In genomic region chr11:125950696-125951645, GRCh38 we compare ENCODE assay signal across 13 cellular contexts. TPM values are rescaled to one million over a fixed set of nuclear protein-coding genes. Genes with fewer than 3 reads are reported as not detected.
DNase-seq lines count a peak whose midpoint lies in the region; ATAC-seq and TF ChIP-seq lines count a peak whose summit lies in the region.
"Had no signal": no experiment of that assay in that cellular context is flagged by ENCODE, and none has a peak within 500 bp of the region (broad histone marks: within the 10 kb centered on the region; RNA-seq: fewer than 3 reads in every experiment).

No MANE protein-coding gene starts in this region.

- no peaks in the 10 kb centered on the region for H3F3A ChIP-seq in neural progenitor cell (ENCODE audit: low read depth)

- no peak overlapping the region for H3K9ac ChIP-seq in mammary epithelial cell (ENCODE audit: insufficient read depth, low read length)
- no peak overlapping the region for H3K9ac ChIP-seq in neural progenitor cell

- in situ Hi-C loops in mammary epithelial cell (cut with MboI; ENCODE audit: low sequenced_read_pairs in 2 of 2), result no loop called here

- H3K9me3 ChIP-seq in mammary epithelial cell (replicated peaks; ENCODE audit: insufficient read depth, low read length), result no peaks in the 10 kb centered on the region
- no peaks in the 10 kb centered on the region for H3K9me3 ChIP-seq in neural progenitor cell (ENCODE audit: low read depth)
- no peaks in the 10 kb centered on the region for H3K9me3 ChIP-seq in aorta (ENCODE audit: control insufficient read depth, low read length)
- no peaks in the 10 kb centered on the region for H3K9me3 ChIP-seq in hepatocyte (ENCODE audit: low read depth)

- H3K4me1 Mint-ChIP-seq in MCF 10A (ENCODE audit: insufficient read depth, unreplicated experiment) (peaks cover 12% of the 10 kb centered on the region), neural progenitor cell (peaks cover 24% of the 10 kb centered on the region)

- intact Hi-C loops in MCF 10A (cut with micrococcal nuclease) (no loop called here), mammary epithelial cell (cut with micrococcal nuclease) (no loop called here), aorta (cut with DNase I) (no loop called here)

- dilution Hi-C loops in mammary epithelial cell (cut with HindIII; ENCODE audit: low sequenced_read_pairs), result no loop called here

- H3K27me3 ChIP-seq in mammary epithelial cell (ENCODE audit: insufficient read depth, low read length), result peaks cover 2% of the 10 kb centered on the region
- peaks cover 2% of the 10 kb centered on the region for H3K27me3 ChIP-seq in foreskin keratinocyte
- no peaks in the 10 kb centered on the region for H3K27me3 ChIP-seq in neural progenitor cell
- no peaks in the 10 kb centered on the region for H3K27me3 ChIP-seq in aorta (ENCODE audit: control insufficient read depth in 1 of 2, insufficient read depth in 2 of 2, low read length in 1 of 2)
- no peaks in the 10 kb centered on the region for H3K27me3 ChIP-seq in hepatocyte

- BruUV-seq in MCF 10A (replicated peaks; lab: Mats Ljungman, UMichigan), result no TSS peak
- BruUV-seq in mammary epithelial cell (replicated peaks; lab: Mats Ljungman, UMichigan), result no TSS peak

- TF ChIP-seq CTCF in MCF 10A (IDR thresholded peaks at IDR 0.05; ENCODE audit: unreplicated experiment) (no peak), mammary epithelial cell (conservative IDR thresholded peaks at IDR 0.05 in 1 of 2, IDR thresholded peaks at IDR 0.05 in 1 of 2; ENCODE audit: extremely low read depth in 1 of 2, insufficient read depth in 1 of 2, low read depth in 1 of 2, low read length in 2 of 2) (no peak), foreskin keratinocyte (conservative IDR thresholded peaks at IDR 0.05) (no peak), neural progenitor cell (IDR thresholded peaks at IDR 0.05) (no peak), hepatocyte (IDR thresholded peaks at IDR 0.05; ENCODE audit: poor library complexity) (no peak)

- no peak overlapping the region for H2AFZ ChIP-seq in mammary epithelial cell (ENCODE audit: low read depth, low read length)
- no peak overlapping the region for H2AFZ ChIP-seq in neural progenitor cell (replicated peaks)
- H2AFZ ChIP-seq in hepatocyte, result no peak overlapping the region

- peak; percentile 36 for DNase-seq in MCF 10A (ENCODE audit: unreplicated experiment)
- DNase-seq in mammary epithelial cell, result no peak
- peak in 1 of 2 donors; percentile 22 for DNase-seq in foreskin keratinocyte
- no peak for DNase-seq in neural progenitor cell (ENCODE audit: low spot score)
- DNase-seq in aorta, result no peak
- no peak for DNase-seq in hepatocyte (ENCODE audit: low spot score)
- DNase-seq: cortex of kidney; DMS79; NCI-H510A treated with DMSO at 0.1 percent for 48 hours; stimulated activated CD8-positive, alpha-beta memory T cell treated with anti-CD3 and anti-CD28 coated beads, Interleukin-4, amount 100 ng/mL, for 48 hours had no signal

- no peak overlapping the region for H3K4me3 Mint-ChIP-seq in MCF 10A (ENCODE audit: unreplicated experiment)
- H3K4me3 Mint-ChIP-seq in neural progenitor cell, result no peak overlapping the region

- H3K9me2 ChIP-seq in hepatocyte (replicated peaks; ENCODE audit: insufficient read depth), result no peaks in the 10 kb centered on the region

- peak; percentile 9 for ATAC-seq in foreskin keratinocyte
- peak; percentile 58 for ATAC-seq in aorta (ENCODE audit: low FRiP score)
- ATAC-seq in GM18868 (IDR thresholded peaks at IDR 0.05; ENCODE audit: unreplicated experiment), result no peak
- ATAC-seq in HG02852 (IDR thresholded peaks at IDR 0.05; ENCODE audit: unreplicated experiment), result no peak

- H3K27me3 Mint-ChIP-seq in MCF 10A (ENCODE audit: insufficient read depth, unreplicated experiment) (no peaks in the 10 kb centered on the region), neural progenitor cell (ENCODE audit: insufficient read depth, low read depth) (peaks cover 14% of the 10 kb centered on the region)

- CTCF ChIA-PET in MCF 10A (lab: Yijun Ruan, JAX), result interaction anchor here (0.6 to 3.1 kb wide), 3 partner anchors 8 to 111 kb away, joined by 4 to 13 read pairs (median 5); no protein-coding TSS in a partner anchor
- CTCF ChIA-PET in mammary epithelial cell (lab: Charles Lee; ENCODE audit: low non-redundant PET), result no interaction called here

- H3K27ac ChIP-seq in mammary epithelial cell (ENCODE audit: insufficient read depth, low read depth, low read length) (no peak overlapping the region), foreskin keratinocyte (no peak overlapping the region), neural progenitor cell (no peak overlapping the region), aorta (ENCODE audit: low read depth in 1 of 2, low read length in 2 of 2) (no peak overlapping the region), hepatocyte (no peak overlapping the region)

- H3K36me3 Mint-ChIP-seq in MCF 10A (ENCODE audit: insufficient read depth, unreplicated experiment) (no peaks in the 10 kb centered on the region), neural progenitor cell (peaks cover 14% of the 10 kb centered on the region)

- H3K36me3 ChIP-seq in mammary epithelial cell (ENCODE audit: insufficient read depth, low read length), result no peaks in the 10 kb centered on the region
- H3K36me3 ChIP-seq in neural progenitor cell, result no peaks in the 10 kb centered on the region
- no peaks in the 10 kb centered on the region for H3K36me3 ChIP-seq in aorta (ENCODE audit: control insufficient read depth in 1 of 2, insufficient read depth in 2 of 2, low read length in 1 of 2)
- H3K36me3 ChIP-seq in hepatocyte (replicated peaks; ENCODE audit: insufficient read depth, low read depth), result no peaks in the 10 kb centered on the region

- POLR2A ChIA-PET in MCF 10A (lab: Yijun Ruan, JAX), result interaction anchor here (0.9 to 1.2 kb wide), 2 partner anchors 26 to 48 kb away, joined by 4 read pairs; partner anchors contain the start of gene PUS3

- H3K4me3 ChIP-seq in mammary epithelial cell (replicated peaks in 1 of 3; ENCODE audit: insufficient read depth in 1 of 3, low read depth in 2 of 3, low read length in 3 of 3) (no peak overlapping the region), neural progenitor cell (no peak overlapping the region), aorta (ENCODE audit: low read length in 2 of 2) (no peak overlapping the region), hepatocyte (no peak overlapping the region)

- H3K79me2 ChIP-seq in mammary epithelial cell (ENCODE audit: insufficient read depth, low read length), result no peaks in the 10 kb centered on the region
- H3K79me2 ChIP-seq in neural progenitor cell (ENCODE audit: low read depth), result no peaks in the 10 kb centered on the region
- no peaks in the 10 kb centered on the region for H3K79me2 ChIP-seq in hepatocyte

- H3K4me1 ChIP-seq in mammary epithelial cell (ENCODE audit: insufficient read depth, low read length), result peaks cover 3% of the 10 kb centered on the region
- H3K4me1 ChIP-seq in foreskin keratinocyte, result peaks cover 13% of the 10 kb centered on the region
- H3K4me1 ChIP-seq in neural progenitor cell, result peaks cover 5% of the 10 kb centered on the region
- no peaks in the 10 kb centered on the region for H3K4me1 ChIP-seq in aorta (ENCODE audit: control insufficient read depth in 1 of 2, insufficient read depth in 2 of 2, low read length in 2 of 2)
- peaks cover 6% of the 10 kb centered on the region for H3K4me1 ChIP-seq in hepatocyte (ENCODE audit: insufficient read depth)

- no peaks in the 10 kb centered on the region for H3K9me3 Mint-ChIP-seq in MCF 10A (ENCODE audit: unreplicated experiment)
- no peaks in the 10 kb centered on the region for H3K9me3 Mint-ChIP-seq in neural progenitor cell

- no peaks in the 10 kb centered on the region for H4K20me1 ChIP-seq in mammary epithelial cell (ENCODE audit: insufficient read depth, low read length)
- no peaks in the 10 kb centered on the region for H4K20me1 ChIP-seq in neural progenitor cell (ENCODE audit: low read depth)
- no peaks in the 10 kb centered on the region for H4K20me1 ChIP-seq in hepatocyte (ENCODE audit: insufficient read depth, poor library complexity, severe bottlenecking)

- H3K4me2 ChIP-seq in mammary epithelial cell (ENCODE audit: insufficient read depth, low read depth, low read length), result no peak overlapping the region
- no peak overlapping the region for H3K4me2 ChIP-seq in neural progenitor cell
- H3K4me2 ChIP-seq in hepatocyte, result no peak overlapping the region

- WGBS in mammary epithelial cell (ENCODE audit: low coverage, missing lambda C conversion rate), result 23% methylated on average over 15 of the region's 15 CpGs
- WGBS in aorta, 2 donors, result 71 to 74% methylated on average over 14 to 15 of the region's 15 CpGs
- 87% methylated on average over 15 of the region's 15 CpGs for WGBS in hepatocyte (ENCODE audit: low lambda C conversion rate, missing lambda C conversion rate)

- no peak overlapping the region for H3K27ac Mint-ChIP-seq in MCF 10A (ENCODE audit: low read depth, unreplicated experiment)
- H3K27ac Mint-ChIP-seq in neural progenitor cell, result peak overlapping the region; percentile 90

RNA-seq across cellular contexts. Expression of gene VSIG10L2, which starts 5.1 kb away (rescaled TPM):
- total RNA-seq in MCF 10A (2022) (not detected in 2 replicates), mammary epithelial cell (not detected), foreskin keratinocyte (not detected in 2 replicates), neural progenitor cell (ENCODE audit: low replicate concordance) (not detected in 2 replicates), aorta (under 1 TPM in 1 of 2 donors, not detected in 1; 0.48 TPM), hepatocyte (not detected in 2 replicates)
- polyA plus RNA-seq in mammary epithelial cell (not detected), foreskin keratinocyte (0.09 and 0.13 TPM in 2 replicates), aorta (not detected), hepatocyte (0.04 TPM in 1 of 2 replicates, not detected in the other)
- polyA minus RNA-seq in mammary epithelial cell, result not detected
- total RNA-seq: mononuclear cell had no signal

RNA-seq across cellular contexts. Expression of gene DDX25, which starts 46.7 kb away (rescaled TPM):
- total RNA-seq in MCF 10A (2022), result not detected in 2 replicates
- total RNA-seq in mammary epithelial cell, result not detected
- polyA plus RNA-seq in mammary epithelial cell, result 0.05 TPM
- polyA minus RNA-seq in mammary epithelial cell, result not detected
- total RNA-seq in foreskin keratinocyte, result not detected in 2 replicates
- 0.02 TPM in 1 of 2 replicates, not detected in the other for polyA plus RNA-seq in foreskin keratinocyte
- total RNA-seq in neural progenitor cell (ENCODE audit: low replicate concordance), result 8.9 and 12.4 TPM in 2 replicates
- total RNA-seq in aorta, result under 1 TPM in 1 of 2 donors, not detected in 1; 0.30 TPM
- not detected for polyA plus RNA-seq in aorta
- total RNA-seq in hepatocyte, result 0.48 and 0.80 TPM in 2 replicates
- 0.87 TPM in 1 of 2 replicates, not detected in the other for polyA plus RNA-seq in hepatocyte

RNA-seq across cellular contexts. Expression of gene PUS3, which starts 48.0 kb away (rescaled TPM):
- total RNA-seq in MCF 10A (2022), result 12.7 and 16.5 TPM in 2 replicates
- total RNA-seq in mammary epithelial cell, result 10 to 100 TPM; 10.7 to 12.0 TPM
- polyA plus RNA-seq in mammary epithelial cell, result 10.5 TPM
- 3.5 TPM for polyA minus RNA-seq in mammary epithelial cell
- total RNA-seq in foreskin keratinocyte, result 12.8 and 13.8 TPM in 2 replicates
- 8.9 and 12.9 TPM in 2 replicates for polyA plus RNA-seq in foreskin keratinocyte
- total RNA-seq in neural progenitor cell (ENCODE audit: low replicate concordance), result 13.3 and 22.1 TPM in 2 replicates
- 1 to 10 TPM; 8.8 to 9.4 TPM for total RNA-seq in aorta
- polyA plus RNA-seq in aorta, result 1 to 10 TPM; 8.0 to 8.1 TPM
- total RNA-seq in hepatocyte, result 14.1 and 17.5 TPM in 2 replicates
- polyA plus RNA-seq in hepatocyte, result 7.3 and 11.3 TPM in 2 replicates

Comparison
In these comparisons a context has a peak if more than half of its experiments do, and no peak if none do; other contexts are left out.
1. ATAC-seq: peak in foreskin keratinocyte (single experiment) and aorta (single experiment); none in GM18868 (single experiment) and HG02852 (single experiment).